In genomic region chr10:43648083-43648391, GRCh38 we compare ENCODE assay signal across 8 cellular contexts. TPM values are rescaled to one million over a fixed set of nuclear protein-coding genes. Genes with fewer than 3 reads are reported as not detected.
DNase-seq lines count a peak whose midpoint lies in the region; FAIRE-seq and TF ChIP-seq lines count a peak whose summit lies in the region.

No MANE protein-coding gene starts in this region.

- peak; percentile 56 for FAIRE-seq in GM12892 (lab: Jason Lieb, UNC)

- 38 to 58% methylated on average over 9 of the region's 9 CpGs for WGBS in sigmoid colon, 2 donors

- H3K9me3 ChIP-seq in Peyer's patch = peaks cover 0 to 36% (median 8%) of the 10 kb centered on the region in 4 donors
- peaks cover 7% of the 10 kb centered on the region for H3K9me3 ChIP-seq in fibroblast of lung (ENCODE audit: control insufficient read depth, insufficient read depth, low read depth, low read length)
- peaks cover 29 to 37% (median 32%) of the 10 kb centered on the region in 4 donors for H3K9me3 ChIP-seq in sigmoid colon

- H3K27me3 ChIP-seq in Peyer's patch (no peaks in the 10 kb centered on the region), fibroblast of lung (ENCODE audit: control insufficient read depth, insufficient read depth, low read length) (no peaks in the 10 kb centered on the region), sigmoid colon (no peaks in the 10 kb centered on the region)

- TF ChIP-seq CTCF in Peyer's patch (IDR thresholded peaks at IDR 0.05) (no peak), fibroblast of lung (conservative IDR thresholded peaks at IDR 0.05 in 1 of 2, IDR thresholded peaks at IDR 0.05 in 1 of 2; ENCODE audit: low read depth in 1 of 2, low read length in 2 of 2) (no peak), sigmoid colon (IDR thresholded peaks at IDR 0.05) (no peak)

- H3K4me3 ChIP-seq in Peyer's patch (peak overlapping the region; percentile 71 to 90 (median 84)), fibroblast of lung (replicated peaks in 1 of 4; ENCODE audit: control extremely low read depth in 1 of 4, insufficient read depth in 1 of 4, low read depth in 3 of 4, low read length in 4 of 4) (peak overlapping the region; percentile 52 to 82 (median 68)), sigmoid colon (peak overlapping the region; percentile 72 to 90 (median 86))

- no peaks in the 10 kb centered on the region for H4K20me1 ChIP-seq in fibroblast of lung (ENCODE audit: control insufficient read depth, extremely low read depth, insufficient read depth, low read length)

- TF ChIP-seq EP300 in sigmoid colon (IDR thresholded peaks at IDR 0.05) = no peak

- H3K27ac ChIP-seq in Peyer's patch (peak overlapping the region; percentile 67 to 87 (median 74)), fibroblast of lung (ENCODE audit: insufficient read depth, low read length) (peak overlapping the region; percentile 50), sigmoid colon (peak overlapping the region; percentile 78 to 86 (median 86))

- H3K36me3 ChIP-seq in Peyer's patch (peaks cover 0 to 32% (median 0%) of the 10 kb centered on the region in 3 donors), fibroblast of lung (ENCODE audit: control insufficient read depth, insufficient read depth, low read length) (peaks cover 10% of the 10 kb centered on the region), sigmoid colon (peaks cover 30 to 38% (median 31%) of the 10 kb centered on the region in 4 donors)

- H3K4me1 ChIP-seq in Peyer's patch = peaks cover 0 to 7% (median 0%) of the 10 kb centered on the region in 4 donors
- H3K4me1 ChIP-seq in fibroblast of lung (ENCODE audit: control insufficient read depth, extremely low read depth, insufficient read depth, low read length) = no peaks in the 10 kb centered on the region
- H3K4me1 ChIP-seq in sigmoid colon = peaks cover 0 to 17% (median 8%) of the 10 kb centered on the region in 4 donors

- H2AFZ ChIP-seq in fibroblast of lung (ENCODE audit: low read length) = peak overlapping the region; percentile 33

- TF ChIP-seq POLR2A in GM12892 (IDR thresholded peaks at IDR 0.05; ENCODE audit: low read depth, low read length) = no peak
- TF ChIP-seq POLR2A in Peyer's patch (IDR thresholded peaks at IDR 0.05) = no peak
- no peak for TF ChIP-seq POLR2A in sigmoid colon (IDR thresholded peaks at IDR 0.05)

- peak overlapping the region; percentile 77 for H3K4me2 ChIP-seq in fibroblast of lung (ENCODE audit: extremely low read depth, insufficient read depth, low read length)

- peak overlapping the region; percentile 70 for H3K9ac ChIP-seq in fibroblast of lung (ENCODE audit: insufficient read depth, low read length)

- intact Hi-C loops in sigmoid colon (cut with DNase I) = loop anchor here (1.0 kb wide), 2 partner anchors 42 to 74 kb away; partner anchors contain the start of genes ZNF239 and ZNF485

- no peaks in the 10 kb centered on the region for H3K79me2 ChIP-seq in fibroblast of lung (ENCODE audit: control insufficient read depth, insufficient read depth, low read length)

- no peak for DNase-seq in GM12892 (ENCODE audit: insufficient read length)
- no peak for DNase-seq in Peyer's patch
- DNase-seq in fibroblast of lung (ENCODE audit: low read depth in 2 of 2) = peak in 1 of 2 donors; percentile 36
- DNase-seq in sigmoid colon = no peak
- no peak for DNase-seq in NCI-H1930 (lab: John Stamatoyannopoulos, UW)
- DNase-seq in kidney tubule cell (ENCODE audit: low spot score) = no peak
- no peak for DNase-seq in hepatic stellate cell (ENCODE audit: low spot score)
- no peak for DNase-seq in COLO829 (ENCODE audit: low spot score)

RNA-seq across cellular contexts. Expression of gene ZNF32, which starts 0.6 kb away (rescaled TPM):
- polyA plus RNA-seq in GM12892 (2012; ENCODE audit: missing spikeins) = 24.5 TPM
- total RNA-seq in Peyer's patch (10 to 100 TPM; 19.3 to 51.2 (median 23.1) TPM), fibroblast of lung (60.1 and 61.9 TPM in 2 replicates), sigmoid colon (100 to 1,000 TPM in 2 of 4 donors, 10 to 100 TPM in 2; 72.1 to 108 (median 94.6) TPM)
- polyA plus RNA-seq in fibroblast of lung (30.6 and 31.2 TPM in 2 replicates), sigmoid colon (10 to 100 TPM; 21.3 to 31.2 (median 21.9) TPM)
- 23.3 and 27.1 TPM in 2 replicates for polyA plus RNA-seq in fibroblast of lung (2012)
- polyA minus RNA-seq in fibroblast of lung (ENCODE audit: low replicate concordance) = 4.0 and 7.3 TPM in 2 replicates

RNA-seq across cellular contexts. Expression of gene ZNF485, which starts 41.8 kb away (rescaled TPM):
- polyA plus RNA-seq in GM12892 (2012; ENCODE audit: missing spikeins) = 3.8 TPM
- total RNA-seq in Peyer's patch = 10 to 100 TPM in 1 of 4 donors, 1 to 10 TPM in 3; 1.5 to 19.0 (median 2.5) TPM
- 3.3 and 3.5 TPM in 2 replicates for total RNA-seq in fibroblast of lung
- 1.4 and 1.8 TPM in 2 replicates for polyA plus RNA-seq in fibroblast of lung
- 0.98 and 1.1 TPM in 2 replicates for polyA plus RNA-seq in fibroblast of lung (2012)
- polyA minus RNA-seq in fibroblast of lung (ENCODE audit: low replicate concordance) = 2.8 TPM in 1 of 2 replicates, not detected in the other
- 1 to 10 TPM; 2.2 to 3.8 (median 2.9) TPM for total RNA-seq in sigmoid colon
- 1 to 10 TPM in 2 of 3 donors, under 1 TPM in 1; 0.46 to 3.3 (median 1.8) TPM for polyA plus RNA-seq in sigmoid colon
